In the genomic region with DNA sequence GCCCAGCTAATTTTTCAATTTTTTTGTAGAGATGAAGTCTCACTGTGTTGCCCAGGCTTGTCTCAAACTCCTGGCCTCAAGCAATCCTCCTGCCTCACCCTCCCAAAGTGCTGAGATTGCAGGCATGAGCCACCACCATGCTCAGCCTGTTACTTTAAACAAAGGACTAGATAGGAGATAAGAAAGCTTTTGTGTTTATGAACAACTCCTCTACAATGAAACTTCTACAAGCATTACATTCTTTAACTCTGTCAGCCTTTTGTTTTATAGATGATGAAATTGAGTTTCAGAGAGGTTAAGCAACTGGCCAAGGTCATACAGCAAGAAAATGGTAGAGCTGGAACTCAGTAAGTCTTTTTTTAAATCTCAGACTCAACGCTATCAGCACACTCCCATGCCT, we compare ENCODE assay signal across 18 cellular contexts. TPM values are rescaled to one million over a fixed set of nuclear protein-coding genes. Genes with fewer than 3 reads are reported as not detected.
"Had no signal": no experiment of that assay in that cellular context is flagged by ENCODE, and none has a peak within 500 bp of the region (broad histone marks: within the 10 kb centered on the region; RNA-seq: fewer than 3 reads in every experiment).

No MANE protein-coding gene starts in this region.

- H3K36me3 Mint-ChIP-seq: T-cell had no signal

- H3K27me3 Mint-ChIP-seq: T-cell had no signal

- H3K4me2 ChIP-seq: SK-N-SH had no signal

- H3K9me3 Mint-ChIP-seq: effector memory CD8-positive, alpha-beta T cell; neural crest cell; T-cell had no signal

- H3K4me3 ChIP-seq: sigmoid colon, thoracic aorta had no signal

- H3K36me3 ChIP-seq: brain microvascular endothelial cell, sigmoid colon, thoracic aorta had no signal

- DNase-seq: activated CD4-positive, alpha-beta T cell treated with anti-CD3 and anti-CD28 coated beads, Interleukin-2, amount 50 U/mL, for 1 hour; activated effector memory CD4-positive, alpha-beta T cell treated with Interleukin-2 at 50 U/mL for 16 hours; activated naive CD4-positive, alpha-beta T cell treated with anti-CD3 and anti-CD28 coated beads, Interleukin-2, amount 50 U/mL, for 16 hours; activated T-cell treated with anti-CD3 and anti-CD28 coated beads, Interleukin-2, amount 50 U/mL, for 1 hour; anterior cingulate cortex; brain microvascular endothelial cell; dermis blood vessel endothelial cell; effector memory CD8-positive, alpha-beta T cell; erythroblast; hippocampal formation; midbrain; sigmoid colon; SK-N-SH; stimulated activated CD4-positive, alpha-beta T cell treated with anti-CD3 and anti-CD28 coated beads, Interleukin-2, amount 100 ng/mL, for 24 hours; T-cell; T-helper 9 cell had no signal

- H3K4me3 Mint-ChIP-seq: effector memory CD8-positive, alpha-beta T cell; neural crest cell had no signal

- ATAC-seq: effector memory CD8-positive, alpha-beta T cell had no signal

- H3K9ac ChIP-seq: SK-N-SH had no signal

- H3K27me3 ChIP-seq: brain microvascular endothelial cell had no signal

- H3K9me3 ChIP-seq: sigmoid colon, SK-N-SH, thoracic aorta had no signal

- H3K27ac ChIP-seq: sigmoid colon, thoracic aorta had no signal

RNA-seq across cellular contexts. Expression of gene ALPK2, which starts 22.7 kb away (rescaled TPM):
- total RNA-seq: neural crest cell, thoracic aorta had no signal
